In the genomic region with DNA sequence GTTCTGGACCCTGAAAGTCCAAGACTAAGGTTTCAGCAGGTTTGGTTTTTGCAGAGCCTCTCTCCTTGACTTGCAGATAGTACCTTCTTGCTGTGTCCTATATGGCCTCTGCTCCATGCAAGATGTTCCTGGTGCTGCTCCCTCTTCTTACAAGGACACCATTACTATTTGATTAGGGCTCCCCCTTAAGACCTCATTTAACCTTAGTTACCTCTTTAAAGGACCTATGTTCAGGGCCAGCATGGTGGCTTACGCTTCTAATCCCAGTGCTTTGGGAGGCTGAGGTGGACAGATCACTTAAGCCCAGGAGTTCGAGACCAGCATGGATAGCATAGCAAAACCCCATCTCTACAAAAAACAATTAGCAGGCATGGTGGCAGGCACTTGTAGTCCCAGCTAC, we compare ENCODE assay signal across 1 cellular context.
TF ChIP-seq lines count a peak whose summit lies in the region.

No MANE protein-coding gene starts in this region.

TF ChIP-seq in GM23338, 12 proteins besides CTCF, POLR2A, EP300 and RAD21 (continued from another document):
- TF ChIP-seq CREB1 (CRISPR knock-in tag; IDR thresholded peaks at IDR 0.05; ENCODE audit: low read depth) (no peak), ZNF331 (CRISPR knock-in tag; IDR thresholded peaks at IDR 0.05; ENCODE audit: low read depth) (no peak)
